Comparison of ENCODE assay signal across 33 cellular contexts in the genomic region with DNA sequence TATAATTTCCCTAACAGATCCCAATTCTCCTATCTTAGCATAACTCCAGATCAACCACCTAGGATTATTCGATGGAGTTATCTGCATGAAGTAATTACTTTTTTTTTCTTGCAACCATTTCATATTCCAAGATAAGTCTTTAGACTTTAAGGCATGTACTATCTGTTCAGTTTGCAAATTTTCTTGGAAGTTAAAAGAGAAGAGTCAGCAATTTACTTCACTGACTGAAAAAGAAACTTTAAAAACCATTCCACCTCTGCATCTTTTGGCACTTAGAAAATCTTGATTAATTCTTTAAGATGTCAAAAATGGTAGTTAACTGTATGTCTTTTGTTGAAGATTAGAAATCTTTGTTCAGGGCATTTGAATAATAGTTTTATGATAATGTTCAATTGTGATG.
"Had no signal": no experiment of that assay in that cellular context is flagged by ENCODE, and none has a peak within 500 bp of the region (broad histone marks: within the 10 kb centered on the region; RNA-seq: fewer than 3 reads in every experiment).

No MANE protein-coding gene starts in this region.

- H3K36me3 ChIP-seq: adrenal gland, ascending aorta, brain microvascular endothelial cell, breast epithelium, cardiac muscle cell had no signal

- H3K27ac ChIP-seq: adrenal gland, ascending aorta, body of pancreas, brain microvascular endothelial cell, breast epithelium, cardiac muscle cell had no signal

- H3K27me3 ChIP-seq: adrenal gland, ascending aorta, body of pancreas, brain microvascular endothelial cell, breast epithelium, cardiac muscle cell had no signal

- ATAC-seq: activated naive CD4-positive, alpha-beta T cell treated with anti-CD3 and anti-CD28 coated beads, Interleukin-2, amount 50 U/mL, for 72 hours; activated naive CD8-positive, alpha-beta T cell treated with anti-CD3 and anti-CD28 coated beads, Interleukin-2, amount 50 U/mL, for 24 hours; activated T-cell treated with anti-CD3 and anti-CD28 coated beads, Interleukin-2, amount 50 U/mL, for 4 hours; activated T-cell treated with anti-CD3 and anti-CD28 coated beads, Interleukin-2, amount 50 U/mL, for 72 hours; activated T-helper 17 cell treated with anti-CD3 and anti-CD28 coated beads, Interleukin-2, amount 50 U/mL, for 72 hours; body of pancreas had no signal

- H3K4me1 ChIP-seq: adrenal gland, ascending aorta, body of pancreas, breast epithelium had no signal

- DNase-seq: activated effector memory CD4-positive, alpha-beta T cell treated with anti-CD3 and anti-CD28 coated beads, Interleukin-2, amount 50 U/mL, for 16 hours; activated effector memory CD4-positive, alpha-beta T cell treated with Interleukin-2 at 50 U/mL for 16 hours; activated gamma-delta T cell; activated gamma-delta T cell treated with Interleukin-2 at 50 U/mL for 16 hours; activated naive CD4-positive, alpha-beta T cell; activated naive CD4-positive, alpha-beta T cell treated with anti-CD3 and anti-CD28 coated beads for 36 hours; activated naive CD4-positive, alpha-beta T cell treated with anti-CD3 and anti-CD28 coated beads, Interleukin-2, amount 10 ng/mL, durations not matched to agents 7 days and 5 days; activated naive CD4-positive, alpha-beta T cell treated with anti-CD3 and anti-CD28 coated beads, Interleukin-2, amount 50 U/mL, for 16 hours; activated naive CD4-positive, alpha-beta T cell treated with Interleukin-2 at 50 U/mL for 16 hours; activated naive CD8-positive, alpha-beta T cell treated with anti-CD3 and anti-CD28 coated beads for 36 hours; activated naive CD8-positive, alpha-beta T cell treated with anti-CD3 and anti-CD28 coated beads, Interleukin-2, amount 10 ng/mL, durations not matched to agents 7 days and 5 days; activated naive CD8-positive, alpha-beta T cell treated with anti-CD3 and anti-CD28 coated beads, Interleukin-2, amount 50 U/mL, for 24 hours; activated T-cell treated with anti-CD3 and anti-CD28 coated beads, Interleukin-2, amount 50 U/mL, for 4 hours; activated T-cell treated with anti-CD3 and anti-CD28 coated beads, Interleukin-2, amount 50 U/mL, for 48 hours; activated T-cell treated with anti-CD3 and anti-CD28 coated beads, Interleukin-2, amount 50 U/mL, for 72 hours; adrenal gland; amniotic stem cell; amygdala; anterior cingulate cortex; aorta; body of pancreas; brain microvascular endothelial cell; caudate nucleus; central memory CD4-positive, alpha-beta T cell; cerebellar nuclear complex had no signal

- H3K4me3 ChIP-seq: adrenal gland, ascending aorta, body of pancreas, breast epithelium, cardiac muscle cell had no signal

- FAIRE-seq: astrocyte, bronchial epithelial cell, colon had no signal

- H3K9me3 ChIP-seq: adrenal gland, ascending aorta, body of pancreas, breast epithelium had no signal
